7 cellular contexts compared by ENCODE assay signal in genomic region chr11:3406937-3407336, GRCh38. TPM values are rescaled to one million over a fixed set of nuclear protein-coding genes. Genes with fewer than 3 reads are reported as not detected.
DNase-seq lines count a peak whose midpoint lies in the region; ATAC-seq and TF ChIP-seq lines count a peak whose summit lies in the region.
"Not testable (repeated sequence)": the region's sequence is repeated elsewhere in the genome, so short reads cannot be mapped to it uniquely, and the experiment has no call there.

No MANE protein-coding gene starts in this region.

- 0 out of 2 replicates have a peak overlapping the region, but pooled peaks have one; percentile 11 for H3K27ac Mint-ChIP-seq in GM23338
- H3K27ac Mint-ChIP-seq in WTC11, result peak overlapping the region; percentile 92
- H3K27ac Mint-ChIP-seq in neural progenitor cell, result peak overlapping the region; percentile 19

- intact Hi-C loops in cardiac septum (cut with DNase I); posterior vena cava (cut with DNase I): not testable (repeated sequence)

- not testable (repeated sequence) for H4K20me1 ChIP-seq in GM23338 (replicated peaks; ENCODE audit: insufficient read depth); neural progenitor cell (ENCODE audit: low read depth)

- H3K9me2 ChIP-seq in GM23338 (ENCODE audit: insufficient read depth), result not testable (repeated sequence)

- not testable (repeated sequence) for ATAC-seq in GM23338, WTC11

- H3K36me3 ChIP-seq in GM23338 (ENCODE audit: insufficient read depth); neural progenitor cell: not testable (repeated sequence)

- POLR2A ChIA-PET in WTC11 (lab: Charles Lee), result not testable (repeated sequence)

- H3K9me3 ChIP-seq in neural progenitor cell (ENCODE audit: low read depth), result not testable (repeated sequence)

- peaks cover 89% of the 10 kb centered on the region for H3K36me3 Mint-ChIP-seq in GM23338 (ENCODE audit: low read depth)
- peaks cover 53% of the 10 kb centered on the region for H3K36me3 Mint-ChIP-seq in WTC11
- H3K36me3 Mint-ChIP-seq in neural progenitor cell, result not testable (repeated sequence)

- H3K4me1 Mint-ChIP-seq in GM23338, result peaks cover 11% of the 10 kb centered on the region
- H3K4me1 Mint-ChIP-seq in WTC11, result peaks cover 13% of the 10 kb centered on the region
- H3K4me1 Mint-ChIP-seq in neural progenitor cell, result peaks cover 11% of the 10 kb centered on the region

- not testable (repeated sequence) for H3K4me1 ChIP-seq in GM23338 (ENCODE audit: insufficient read depth); neural progenitor cell

- not testable (repeated sequence) for H3K4me2 ChIP-seq in GM23338, neural progenitor cell

- peaks cover 10% of the 10 kb centered on the region for H3K27me3 Mint-ChIP-seq in GM23338 (ENCODE audit: insufficient read depth, low read depth, poor library complexity)
- not testable (repeated sequence) for H3K27me3 Mint-ChIP-seq in WTC11 (ENCODE audit: low read depth); neural progenitor cell (ENCODE audit: insufficient read depth, low read depth)

- not testable (repeated sequence) for H3K27ac ChIP-seq in GM23338 (ENCODE audit: low read depth); neural progenitor cell

- TF ChIP-seq CTCF in GM23338 (conservative IDR thresholded peaks at IDR 0.05; ENCODE audit: low read depth in 2 of 2); NB4 (IDR thresholded peaks at IDR 0.05; ENCODE audit: low read depth, low read length); WTC11 (IDR thresholded peaks at IDR 0.05); neural progenitor cell (IDR thresholded peaks at IDR 0.05): not testable (repeated sequence)

- not testable (repeated sequence) for H3F3A ChIP-seq in GM23338 (replicated peaks; ENCODE audit: low read depth); neural progenitor cell (ENCODE audit: low read depth)

- peak; percentile 39 for DNase-seq in ELF-1 (ENCODE audit: low read depth, low spot score)
- not testable (repeated sequence) for DNase-seq in GM23338 (ENCODE audit: low spot score); WTC11 (ENCODE audit: low spot score); neural progenitor cell (ENCODE audit: low spot score)
- DNase-seq in NB4 (ENCODE audit: low read depth), result peak; percentile 10
- DNase-seq in cardiac septum (ENCODE audit: low spot score), result peak; percentile 59
- DNase-seq in posterior vena cava (ENCODE audit: low spot score), result peak; percentile 58

- CTCF ChIA-PET in WTC11 (lab: Charles Lee), result interaction anchor here (3.4 kb wide), 1 partner anchor 66 kb away, joined by 67 read pairs; no protein-coding TSS in a partner anchor

- not testable (repeated sequence) for H2AFZ ChIP-seq in GM23338; neural progenitor cell (replicated peaks)

- not testable (repeated sequence) for H3K4me3 Mint-ChIP-seq in GM23338, WTC11, neural progenitor cell

- not testable (repeated sequence) for H3K4me3 ChIP-seq in GM23338, neural progenitor cell
- peak overlapping the region; percentile 49 for H3K4me3 ChIP-seq in NB4 (ENCODE audit: low read depth, low read length)

- H3K9me3 Mint-ChIP-seq in GM23338, WTC11, neural progenitor cell: not testable (repeated sequence)

- not testable (repeated sequence) for H3K79me2 ChIP-seq in GM23338 (replicated peaks; ENCODE audit: insufficient read depth); neural progenitor cell (ENCODE audit: low read depth)

- TF ChIP-seq POLR2A in NB4 (IDR thresholded peaks at IDR 0.05; ENCODE audit: extremely low read depth, insufficient read length), result not testable (repeated sequence)

- not testable (repeated sequence) for H3K27me3 ChIP-seq in GM23338 (ENCODE audit: insufficient read depth); neural progenitor cell

- not testable (repeated sequence) for H3K9ac ChIP-seq in neural progenitor cell

RNA-seq across cellular contexts. Expression of gene ZNF195, which starts 28.0 kb away (rescaled TPM):
- total RNA-seq in GM23338 (2014; rRNA removed; shearing (Covaris generic)), result 95.3 and 101 TPM in 2 replicates
- 81.6 and 116 TPM in 2 replicates for polyA plus RNA-seq in GM23338 (2016; fragmentation: Nextera tagmentation; extraction: Ambion mirVana)
- 72.7 to 85.5 TPM (median 74.2 TPM) in 3 replicates for total RNA-seq in WTC11 (2021)
- total RNA-seq in cardiac septum, result 8.2 TPM
- total RNA-seq in neural progenitor cell (ENCODE audit: low replicate concordance), result 57.9 and 72.2 TPM in 2 replicates
- total RNA-seq in posterior vena cava, result 10 to 100 TPM; 12.0 to 13.0 TPM

Comparison
In these comparisons a context has a peak if more than half of its experiments do, and no peak if none do; other contexts are left out.
1. H3K27ac Mint-ChIP-seq: peak in every context shown above with its lines; median percentile 92 in WTC11; 19 in neural progenitor cell; 11 in GM23338.